ENCODE assay signal across 8 cellular contexts in genomic region chr14:73742520-73743238, GRCh38. TPM values are rescaled to one million over a fixed set of nuclear protein-coding genes. Genes with fewer than 3 reads are reported as not detected.
DNase-seq lines count a peak whose midpoint lies in the region; ATAC-seq and TF ChIP-seq lines count a peak whose summit lies in the region.

No MANE protein-coding gene starts in this region.

- H2AK9ac ChIP-seq in IMR-90 (replicated peaks; ENCODE audit: low read depth, low read length, poor library complexity) = peak overlapping the region; percentile 83

- peak overlapping the region; percentile 84 for H3K14ac ChIP-seq in IMR-90 (replicated peaks; ENCODE audit: low read depth, low read length)

- peak overlapping the region; percentile 47; the same call in 1 of the 2 replicates for H3K18ac ChIP-seq in IMR-90 (ENCODE audit: low read depth, low read length)

- peak overlapping the region; percentile 34; the same call in 1 of the 2 replicates for H4K91ac ChIP-seq in IMR-90 (ENCODE audit: insufficient read depth, low read depth, low read length)

- H4K20me1 ChIP-seq in IMR-90 (ENCODE audit: insufficient read depth, low read length) (peaks cover 96% of the 10 kb centered on the region), mammary epithelial cell (ENCODE audit: insufficient read depth, low read length) (peaks cover 3% of the 10 kb centered on the region)

- H3K4me3 ChIP-seq in ACC112 (ENCODE audit: low read depth, low read length) (peak overlapping the region; percentile 72), IMR-90 (ENCODE audit: insufficient read depth, low read depth, low read length) (no peak overlapping the region), mammary epithelial cell (replicated peaks in 1 of 3; ENCODE audit: insufficient read depth in 1 of 3, low read depth in 2 of 3, low read length in 3 of 3) (no peak overlapping the region)

- no peaks in the 10 kb centered on the region for H3K9me3 ChIP-seq in IMR-90 (ENCODE audit: control insufficient read depth, insufficient read depth, low read length)
- H3K9me3 ChIP-seq in mammary epithelial cell (replicated peaks; ENCODE audit: insufficient read depth, low read length) = no peaks in the 10 kb centered on the region

- no peak for TF ChIP-seq POLR2A in IMR-90 (IDR thresholded peaks at IDR 0.05; ENCODE audit: low read depth, low read length)

- BruUV-seq in IMR-90 (replicated peaks; lab: Mats Ljungman, UMichigan) (no TSS peak), mammary epithelial cell (replicated peaks; lab: Mats Ljungman, UMichigan) (no TSS peak)

- dilution Hi-C loops in IMR-90 (cut with HindIII; ENCODE audit: low sequenced_read_pairs, unreplicated experiment) = no loop called here
- dilution Hi-C loops in mammary epithelial cell (cut with HindIII; ENCODE audit: low sequenced_read_pairs) = no loop called here

- peaks cover 94% of the 10 kb centered on the region for H3K79me2 ChIP-seq in ACC112 (ENCODE audit: control insufficient read depth, insufficient read depth, low read length, unreplicated experiment)
- H3K79me2 ChIP-seq in mammary epithelial cell (ENCODE audit: insufficient read depth, low read length) = peaks cover 98% of the 10 kb centered on the region

- H4K8ac ChIP-seq in IMR-90 (ENCODE audit: low read depth in 2 of 2, low read length in 2 of 2) = peak overlapping the region in 1 of 2 experiments; percentile 87; a peak in 1 of 4 replicates

- H2BK15ac ChIP-seq in IMR-90 (ENCODE audit: low read depth, low read length) = no peak overlapping the region

- H2AK5ac ChIP-seq in IMR-90 (ENCODE audit: low read depth, low read length) = peak overlapping the region; percentile 79; the same call in 1 of the 2 replicates

- no peak overlapping the region for H3K56ac ChIP-seq in IMR-90 (ENCODE audit: extremely low read depth, insufficient read depth, low read length)

- in situ Hi-C loops in IMR-90 (cut with MboI; ENCODE audit: low sequenced_read_pairs) = no loop called here
- in situ Hi-C loops in mammary epithelial cell (cut with MboI; ENCODE audit: low sequenced_read_pairs in 2 of 2) = loop anchor here in 1 of 2 donors (5.0 kb wide), 1 partner anchor 85 kb away; no protein-coding TSS in a partner anchor

- no peaks in the 10 kb centered on the region for H3K9me3 Mint-ChIP-seq in nephron

- no peak overlapping the region for H2BK20ac ChIP-seq in IMR-90 (ENCODE audit: low read depth, low read length)

- 0 out of 2 replicates have a peak overlapping the region, but pooled peaks have one; percentile 78 for H2BK120ac ChIP-seq in IMR-90 (ENCODE audit: low read depth, low read length)

- no peak overlapping the region for H4K5ac ChIP-seq in IMR-90 (ENCODE audit: low read depth, low read length)

- H3K27ac Mint-ChIP-seq in nephron = peak overlapping the region; percentile 92 to 99 (median 96)

- peaks cover 76% of the 10 kb centered on the region for H3K4me1 Mint-ChIP-seq in nephron

- H3K23ac ChIP-seq in IMR-90 (ENCODE audit: low read depth, low read length) = peak overlapping the region; percentile 87

- peak overlapping the region; percentile 95 for H3K4ac ChIP-seq in IMR-90 (ENCODE audit: low read depth, low read length)

- H3K4me3 Mint-ChIP-seq in nephron = peak overlapping the region; percentile 1 to 24 (median 3)

- peak overlapping the region; percentile 74; the same call in 1 of the 2 replicates for H3K9ac ChIP-seq in IMR-90 (ENCODE audit: low read depth, low read length)
- H3K9ac ChIP-seq in mammary epithelial cell (ENCODE audit: insufficient read depth, low read length) = no peak overlapping the region

- peaks cover 48% of the 10 kb centered on the region for H3K9me1 ChIP-seq in IMR-90 (ENCODE audit: insufficient read depth, low read length)

- H3K27ac ChIP-seq in ACC112 (ENCODE audit: low read depth, low read length) = peak overlapping the region; percentile 95
- H3K27ac ChIP-seq in IMR-90 (ENCODE audit: insufficient read depth, low read length) = peak overlapping the region; percentile 87
- peak overlapping the region; percentile 70 for H3K27ac ChIP-seq in mammary epithelial cell (ENCODE audit: insufficient read depth, low read depth, low read length)

- ATAC-seq in IMR-90 (ENCODE audit: low read depth) = no peak
- no peak for ATAC-seq in HG03342 (IDR thresholded peaks at IDR 0.05; ENCODE audit: unreplicated experiment)
- ATAC-seq in HG03469 (IDR thresholded peaks at IDR 0.05; ENCODE audit: unreplicated experiment) = no peak

- CTCF ChIA-PET in IMR-90 (lab: Yijun Ruan, JAX) = no interaction called here
- CTCF ChIA-PET in mammary epithelial cell (lab: Charles Lee; ENCODE audit: low non-redundant PET) = no interaction called here

- H3K27me3 Mint-ChIP-seq in nephron (ENCODE audit: low read depth) = no peaks in the 10 kb centered on the region

- TF ChIP-seq CTCF in IMR-90 (conservative IDR thresholded peaks at IDR 0.05; ENCODE audit: low read depth, low read length) = no peak
- no peak for TF ChIP-seq CTCF in mammary epithelial cell (conservative IDR thresholded peaks at IDR 0.05 in 1 of 2, IDR thresholded peaks at IDR 0.05 in 1 of 2; ENCODE audit: extremely low read depth in 1 of 2, insufficient read depth in 1 of 2, low read depth in 1 of 2, low read length in 2 of 2)
- no peak for TF ChIP-seq CTCF in nephron (IDR thresholded peaks at IDR 0.05; ENCODE audit: unreplicated experiment in 3 of 3)

- WGBS in IMR-90 (ENCODE audit: extremely low coverage in 2 of 2, insufficient read length in 1 of 2), 2 experiments = 100% methylated on average over 1 of the region's 6 CpGs; no CpG with 5 or more reads in 1 of the 2 experiments
- WGBS in mammary epithelial cell (ENCODE audit: low coverage, missing lambda C conversion rate) = 93% methylated on average over 6 of the region's 6 CpGs

- H3K4me2 ChIP-seq in IMR-90 (ENCODE audit: low read depth, low read length) = peak overlapping the region; percentile 93; the same call in 1 of the 2 replicates
- H3K4me2 ChIP-seq in mammary epithelial cell (ENCODE audit: insufficient read depth, low read depth, low read length) = peak overlapping the region; percentile 77

- no peaks in the 10 kb centered on the region for H3K36me3 Mint-ChIP-seq in nephron (ENCODE audit: low read depth)

- TF ChIP-seq RAD21 in IMR-90 (IDR thresholded peaks at IDR 0.05; ENCODE audit: low read length) = no peak

- DNase-seq in IMR-90 = no peak
- no peak for DNase-seq in mammary epithelial cell
- DNase-seq in SIG-M5 treated with dmso at 0.1 percent for 504 hours (lab: John Stamatoyannopoulos, UW; ENCODE audit: unreplicated experiment) = no peak
- DNase-seq in SHP77 treated with DMSO at 0.1 percent for 48 hours (lab: John Stamatoyannopoulos, UW) = no peak

- H3K79me1 ChIP-seq in IMR-90 (ENCODE audit: low read depth in 1 of 2, low read length in 2 of 2) = peaks cover 32 to 99% of the 10 kb centered on the region in 2 experiments

- H3K4me1 ChIP-seq in ACC112 (ENCODE audit: control insufficient read depth, insufficient read depth, low read length, unreplicated experiment) (peaks cover 71% of the 10 kb centered on the region), IMR-90 (ENCODE audit: control insufficient read depth, insufficient read depth, low read length) (peaks cover 65% of the 10 kb centered on the region), mammary epithelial cell (ENCODE audit: insufficient read depth, low read length) (peaks cover 85% of the 10 kb centered on the region)

- POLR2A ChIA-PET in IMR-90 (lab: Charles Lee; ENCODE audit: unreplicated experiment) = no interaction called here

- H2BK5ac ChIP-seq in IMR-90 (ENCODE audit: low read depth, low read length, poor library complexity, severe bottlenecking) = peak overlapping the region; percentile 80

- H2AFZ ChIP-seq in ACC112 (ENCODE audit: low read length, unreplicated experiment) (no peak overlapping the region), IMR-90 (replicated peaks; ENCODE audit: low read length, poor library complexity) (peak overlapping the region; percentile 73), mammary epithelial cell (ENCODE audit: low read depth, low read length) (no peak overlapping the region)

- peaks cover 7% of the 10 kb centered on the region; the same call in 1 of the 2 replicates for H3K36me3 ChIP-seq in ACC112 (ENCODE audit: insufficient read depth, low read length)
- H3K36me3 ChIP-seq in IMR-90 (ENCODE audit: control insufficient read depth, insufficient read depth, low read length) = peaks cover 15% of the 10 kb centered on the region
- H3K36me3 ChIP-seq in mammary epithelial cell (ENCODE audit: insufficient read depth, low read length) = peaks cover 8% of the 10 kb centered on the region

- H3K27me3 ChIP-seq in ACC112 (ENCODE audit: insufficient read depth, low read length) = no peaks in the 10 kb centered on the region
- no peaks in the 10 kb centered on the region for H3K27me3 ChIP-seq in IMR-90 (ENCODE audit: control insufficient read depth, insufficient read depth, low read length)
- no peaks in the 10 kb centered on the region for H3K27me3 ChIP-seq in mammary epithelial cell (ENCODE audit: insufficient read depth, low read length)

- intact Hi-C loops in IMR-90 (cut with micrococcal nuclease) (no loop called here), mammary epithelial cell (cut with micrococcal nuclease) (loop anchor here (5.0 kb wide), 1 partner anchor 45 kb away; no protein-coding TSS in a partner anchor)

TF ChIP-seq in IMR-90, 13 proteins besides CTCF, POLR2A, EP300 and RAD21 (continues in another document):
- TF ChIP-seq CHD1 (IDR thresholded peaks at IDR 0.05; ENCODE audit: low read depth, low read length) (no peak), RFX5 (IDR thresholded peaks at IDR 0.05; ENCODE audit: low read depth, low read length) (no peak), BHLHE40 (IDR thresholded peaks at IDR 0.05; ENCODE audit: low read depth, low read length) (no peak), FOS (IDR thresholded peaks at IDR 0.05; ENCODE audit: low read depth, low read length) (no peak), MXI1 (IDR thresholded peaks at IDR 0.05; ENCODE audit: borderline replicate concordance, low read depth, low read length) (no peak), USF2 (IDR thresholded peaks at IDR 0.05; ENCODE audit: low read depth, low read length) (no peak), MAFK (IDR thresholded peaks at IDR 0.05; ENCODE audit: low read depth, low read length) (no peak), NFE2L2 (IDR thresholded peaks at IDR 0.05; ENCODE audit: low read depth, low read length) (no peak)

RNA-seq across cellular contexts. Expression of gene PNMA1, which starts 28.5 kb away (rescaled TPM):
- 6.5 and 7.5 TPM in 2 replicates for total RNA-seq in IMR-90 (2012; rRNA removed)
- 21.0 and 28.2 TPM in 2 replicates for polyA plus RNA-seq in IMR-90 (2012; rRNA removed)
- 22.6 and 27.0 TPM in 2 replicates for polyA plus RNA-seq in IMR-90 (2012; cell fraction: cytosol; rRNA removed)
- 13.7 and 19.3 TPM in 2 replicates for polyA plus RNA-seq in IMR-90 (2012; cell fraction: nucleus; rRNA removed; ENCODE audit: low replicate concordance)
- total RNA-seq in mammary epithelial cell = 10 to 100 TPM; 15.7 to 30.5 TPM
- polyA plus RNA-seq in mammary epithelial cell = 17.0 TPM
- polyA minus RNA-seq in mammary epithelial cell = 33.6 TPM
